Comparison of ENCODE assay signal across 22 cellular contexts in genomic region chr2:64080179-64080578, GRCh38.
"Had no signal": no experiment of that assay in that cellular context is flagged by ENCODE, and none has a peak within 500 bp of the region (broad histone marks: within the 10 kb centered on the region; RNA-seq: fewer than 3 reads in every experiment).

No MANE protein-coding gene starts in this region.

- H3K4me3 ChIP-seq: SJSA1, SK-N-MC had no signal

- H3K27me3 Mint-ChIP-seq: IgD-negative memory B cell had no signal

- H3K27me3 ChIP-seq: SJSA1 had no signal

- H3K27ac ChIP-seq: SJSA1, SK-N-MC had no signal

- DNase-seq: KBM-7, NCI-H1092, NCI-H1105 treated with DMSO at 0.1 percent for 48 hours, NCI-H1417 treated with DMSO at 0.1 percent for 48 hours, NCI-H146, NCI-H187, NCI-H2029, NCI-H2081 treated with DMSO at 0.1 percent for 48 hours, NCI-H2171, NCI-H226, NCI-H446, NCI-H510A, NCI-H524 treated with DMSO at 0.1 percent for 48 hours, NCI-H69, NCI-H774, Right ventricle myocardium superior, RPMI8226, SIG-M5 had no signal

- H3K36me3 ChIP-seq: SJSA1 had no signal

- FAIRE-seq: RCC 7860 had no signal

- H3K4me3 Mint-ChIP-seq: IgD-negative memory B cell had no signal

- H3K4me1 ChIP-seq: SJSA1 had no signal

- H3K9me3 ChIP-seq: SJSA1 had no signal
